In genomic region chr21:35831791-35832190, GRCh38 we compare ENCODE assay signal across 33 cellular contexts.
"Had no signal": no experiment of that assay in that cellular context is flagged by ENCODE, and none has a peak within 500 bp of the region (broad histone marks: within the 10 kb centered on the region; RNA-seq: fewer than 3 reads in every experiment).

No MANE protein-coding gene starts in this region.

- ATAC-seq: activated CD4-positive, CD25-positive, alpha-beta regulatory T cell treated with anti-CD3 and anti-CD28 coated beads, Interleukin-2, amount 50 U/mL, for 24 hours; left ventricle myocardium superior; natural killer cell; stimulated activated effector memory CD8-positive, alpha-beta T cell treated with anti-CD3 and anti-CD28 coated beads, Interleukin-12 subunit alpha, Interleukin-12 subunit beta, amount 100 ng/mL, for 72 hours; T-helper 17 cell had no signal

- H3K4me1 ChIP-seq: esophagus squamous epithelium, sigmoid colon had no signal

- DNase-seq: activated CD4-positive, alpha-beta memory T cell treated with anti-CD3 and anti-CD28 coated beads for 36 hours; activated CD4-positive, alpha-beta T cell treated with anti-CD3 and anti-CD28 coated beads for 48 hours; activated CD8-positive, alpha-beta memory T cell treated with anti-CD3 and anti-CD28 coated beads, Interleukin-2, amount 50 U/mL, for 4 hours; activated gamma-delta T cell; activated naive CD4-positive, alpha-beta T cell treated with anti-CD3 and anti-CD28 coated beads, Interleukin-2, amount 10 ng/mL, durations not matched to agents 7 days and 5 days; activated naive CD8-positive, alpha-beta T cell treated with anti-CD3 and anti-CD28 coated beads, Interleukin-2, amount 10 ng/mL, durations not matched to agents 7 days and 5 days; activated T-cell treated with anti-CD3 and anti-CD28 coated beads, Interleukin-2, amount 50 U/mL, for 1 hour; brain microvascular endothelial cell; caudate nucleus; cortex of kidney; esophagus squamous epithelium; foreskin melanocyte; left ventricle myocardium superior; midbrain; natural killer cell; ovary; sigmoid colon; small intestine; stimulated activated CD4-positive, alpha-beta T cell treated with anti-CD3 and anti-CD28 coated beads, Interleukin-4, amount 100 ng/mL, for 24 hours; T-helper 17 cell; T1000; trophoblast cell; WERI-Rb-1 had no signal

- H3K27ac ChIP-seq: brain microvascular endothelial cell, esophagus squamous epithelium, neutrophil, ovary, sigmoid colon, thoracic aorta, WERI-Rb-1 had no signal

- H3K9me3 ChIP-seq: esophagus squamous epithelium, neutrophil, ovary, sigmoid colon, thoracic aorta had no signal

- H3K4me3 Mint-ChIP-seq: activated CD4-positive, alpha-beta memory T cell treated with anti-CD3 and anti-CD28 coated beads for 36 hours; activated naive CD4-positive, alpha-beta T cell treated with anti-CD3 and anti-CD28 coated beads, Interleukin-2, amount 10 ng/mL, durations not matched to agents 7 days and 5 days; activated naive CD8-positive, alpha-beta T cell treated with anti-CD3 and anti-CD28 coated beads, Interleukin-2, amount 10 ng/mL, durations not matched to agents 7 days and 5 days; memory B cell; natural killer cell; stimulated activated effector memory CD8-positive, alpha-beta T cell treated with anti-CD3 and anti-CD28 coated beads, Interleukin-12 subunit alpha, Interleukin-12 subunit beta, amount 100 ng/mL, for 72 hours; stimulated activated naive CD8-positive, alpha-beta T cell treated with anti-CD3 and anti-CD28 coated beads, Interleukin-15, Interleukin-2, amounts not matched to agents 100 ng/mL and 50 ng/mL, for 24 hours; T-helper 17 cell had no signal

- H3K36me3 ChIP-seq: brain microvascular endothelial cell, esophagus squamous epithelium, neutrophil, ovary, sigmoid colon, thoracic aorta, WERI-Rb-1 had no signal

- H3K9me3 Mint-ChIP-seq: activated CD4-positive, alpha-beta memory T cell treated with anti-CD3 and anti-CD28 coated beads for 36 hours; activated naive CD4-positive, alpha-beta T cell treated with anti-CD3 and anti-CD28 coated beads, Interleukin-2, amount 10 ng/mL, durations not matched to agents 7 days and 5 days; activated naive CD8-positive, alpha-beta T cell treated with anti-CD3 and anti-CD28 coated beads, Interleukin-2, amount 10 ng/mL, durations not matched to agents 7 days and 5 days; memory B cell; natural killer cell; stimulated activated effector memory CD8-positive, alpha-beta T cell treated with anti-CD3 and anti-CD28 coated beads, Interleukin-12 subunit alpha, Interleukin-12 subunit beta, amount 100 ng/mL, for 72 hours; stimulated activated naive CD8-positive, alpha-beta T cell treated with anti-CD3 and anti-CD28 coated beads, Interleukin-15, Interleukin-2, amounts not matched to agents 100 ng/mL and 50 ng/mL, for 24 hours had no signal

- H3K4me3 ChIP-seq: esophagus squamous epithelium, ovary, sigmoid colon, thoracic aorta had no signal

- H3K27me3 ChIP-seq: brain microvascular endothelial cell, ovary had no signal

- H3K27ac Mint-ChIP-seq: activated CD4-positive, alpha-beta memory T cell treated with anti-CD3 and anti-CD28 coated beads for 36 hours; activated naive CD4-positive, alpha-beta T cell treated with anti-CD3 and anti-CD28 coated beads, Interleukin-2, amount 10 ng/mL, durations not matched to agents 7 days and 5 days; activated naive CD8-positive, alpha-beta T cell treated with anti-CD3 and anti-CD28 coated beads, Interleukin-2, amount 10 ng/mL, durations not matched to agents 7 days and 5 days; memory B cell; natural killer cell; progenitor cell of endocrine pancreas; stimulated activated effector memory CD8-positive, alpha-beta T cell treated with anti-CD3 and anti-CD28 coated beads, Interleukin-12 subunit alpha, Interleukin-12 subunit beta, amount 100 ng/mL, for 72 hours; stimulated activated naive CD8-positive, alpha-beta T cell treated with anti-CD3 and anti-CD28 coated beads, Interleukin-15, Interleukin-2, amounts not matched to agents 100 ng/mL and 50 ng/mL, for 24 hours; T-helper 17 cell had no signal

- H3K4me1 Mint-ChIP-seq: activated naive CD4-positive, alpha-beta T cell treated with anti-CD3 and anti-CD28 coated beads, Interleukin-2, amount 10 ng/mL, durations not matched to agents 7 days and 5 days had no signal

- FAIRE-seq: astrocyte, islet of Langerhans, small intestine, urothelium cell line had no signal

- H3K36me3 Mint-ChIP-seq: activated CD4-positive, alpha-beta memory T cell treated with anti-CD3 and anti-CD28 coated beads for 36 hours; activated naive CD4-positive, alpha-beta T cell treated with anti-CD3 and anti-CD28 coated beads, Interleukin-2, amount 10 ng/mL, durations not matched to agents 7 days and 5 days; activated naive CD8-positive, alpha-beta T cell treated with anti-CD3 and anti-CD28 coated beads, Interleukin-2, amount 10 ng/mL, durations not matched to agents 7 days and 5 days; natural killer cell; stimulated activated effector memory CD8-positive, alpha-beta T cell treated with anti-CD3 and anti-CD28 coated beads, Interleukin-12 subunit alpha, Interleukin-12 subunit beta, amount 100 ng/mL, for 72 hours had no signal
